8 cellular contexts compared by ENCODE assay signal in the genomic region with DNA sequence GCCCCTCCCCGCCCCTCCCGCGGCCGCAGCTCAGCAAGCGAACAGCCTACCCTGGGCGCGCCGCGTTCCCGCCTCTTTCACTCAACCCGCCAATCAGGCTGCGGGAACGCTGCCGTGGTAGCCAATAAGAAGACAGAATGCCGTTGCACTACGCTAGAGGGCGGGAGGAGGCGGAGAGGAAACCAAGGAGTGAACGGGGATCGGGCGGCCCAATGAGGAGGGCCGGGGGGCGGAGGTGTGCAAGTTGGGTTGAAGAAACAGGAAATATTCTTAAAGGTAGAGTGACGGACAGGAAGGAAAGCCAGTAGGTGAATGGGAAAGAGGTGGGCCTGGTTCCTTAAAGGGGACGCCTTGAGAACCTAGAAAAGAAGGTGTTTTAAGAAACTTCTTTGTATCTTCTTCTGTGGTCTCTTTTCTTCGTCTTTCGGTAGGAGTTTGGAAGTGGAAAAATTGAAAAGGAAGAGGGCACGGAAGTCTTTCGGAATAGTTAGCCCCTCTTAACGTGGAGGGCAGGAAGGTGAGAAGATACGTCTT.
DNase-seq lines count a peak whose midpoint lies in the region; ATAC-seq lines count a peak whose summit lies in the region.

No MANE protein-coding gene starts in this region.

- H3K4me1 ChIP-seq in endocrine pancreas (ENCODE audit: control insufficient read depth, insufficient read depth, low read length): peaks cover 8% of the 10 kb centered on the region

- no peaks in the 10 kb centered on the region for H3K36me3 ChIP-seq in endocrine pancreas (ENCODE audit: control insufficient read depth, insufficient read depth, low read length)

- H3K4me3 Mint-ChIP-seq in memory B cell: no peak overlapping the region

- H3K27ac Mint-ChIP-seq in memory B cell: no peak overlapping the region

- ATAC-seq in GM21360 (IDR thresholded peaks at IDR 0.05; ENCODE audit: unreplicated experiment) (peak; percentile 95), memory B cell (ENCODE audit: low read depth) (peak; percentile 84)

- H3K9me3 ChIP-seq in endocrine pancreas (ENCODE audit: control insufficient read depth, low read length): no peaks in the 10 kb centered on the region

- peak overlapping the region; percentile 95 for H3K4me3 ChIP-seq in endocrine pancreas (ENCODE audit: control insufficient read depth, insufficient read depth, low read length)

- peak overlapping the region; percentile 58 for H3K9ac ChIP-seq in endocrine pancreas (ENCODE audit: control insufficient read depth, insufficient read depth, low read length)

- H3K36me3 Mint-ChIP-seq in memory B cell: peaks cover 6% of the 10 kb centered on the region

- peaks cover 27% of the 10 kb centered on the region for H3K4me1 Mint-ChIP-seq in memory B cell

- no peaks in the 10 kb centered on the region for H3K27me3 Mint-ChIP-seq in memory B cell

- no peaks in the 10 kb centered on the region for H3K27me3 ChIP-seq in endocrine pancreas (ENCODE audit: control insufficient read depth, insufficient read depth, low read length)

- DNase-seq in CMK (ENCODE audit: low read depth) (peak; percentile 88), HS-5 (ENCODE audit: low read depth) (peak; percentile 95), NK-92 (lab: John Stamatoyannopoulos, UW; ENCODE audit: unreplicated experiment) (peak; percentile 96), memory B cell (ENCODE audit: low spot score in 2 of 2) (peak; percentile 96 to 99)
- DNase-seq in activated CD8-positive, alpha-beta memory T cell treated with anti-CD3 and anti-CD28 coated beads for 48 hours (ENCODE audit: low read depth in 2 of 3, low spot score in 2 of 3): peak; percentile 90 to 97 (median 91)
- DNase-seq in stimulated activated CD8-positive, alpha-beta memory T cell treated with anti-CD3 and anti-CD28 coated beads, Interleukin-12 subunit alpha, Interleukin-12 subunit beta, amount 100 ng/mL, for 1 hour (ENCODE audit: low read depth): peak; percentile 98

- no peaks in the 10 kb centered on the region for H3K9me3 Mint-ChIP-seq in memory B cell

Comparison
In these comparisons a context has a peak if more than half of its experiments do, and no peak if none do; other contexts are left out.
1. Peak in every context shown above with its lines: DNase-seq, ATAC-seq and H3K4me3 ChIP-seq.